20 cellular contexts compared by ENCODE assay signal in genomic region chr22:39651783-39652058, GRCh38.
DNase-seq lines count a peak whose midpoint lies in the region; ATAC-seq and TF ChIP-seq lines count a peak whose summit lies in the region.
"Had no signal": no experiment of that assay in that cellular context is flagged by ENCODE, and none has a peak within 500 bp of the region (broad histone marks: within the 10 kb centered on the region; RNA-seq: fewer than 3 reads in every experiment).

No MANE protein-coding gene starts in this region.

- H3K27ac ChIP-seq in right atrium auricular region: no peak overlapping the region
- H3K27ac ChIP-seq: 22Rv1 had no signal

- no peaks in the 10 kb centered on the region for H3K27me3 ChIP-seq in right atrium auricular region

- H3K4me1 Mint-ChIP-seq in T-helper 17 cell (peaks cover 11% of the 10 kb centered on the region), nephron progenitor cell (peaks cover 78% of the 10 kb centered on the region)

- DNase-seq in Right ventricle myocardium superior (peak; percentile 69), right atrium auricular region (ENCODE audit: low spot score) (no peak), T-helper 17 cell (no peak), fibroblast of the aortic adventitia (ENCODE audit: low read depth) (peak; percentile 13), nephron progenitor cell (no peak), NCI-H510A treated with DMSO at 0.1 percent for 48 hours (lab: John Stamatoyannopoulos, UW) (no peak), NCI-H1417 (lab: John Stamatoyannopoulos, UW) (no peak), mesenteric fat pad (ENCODE audit: low spot score) (no peak)
- DNase-seq: BE2C, DMS153, DND-41, KG1, MM.1S, NCI-H1694, NCI-H2029 treated with DMSO at 0.1 percent for 48 hours, NCI-H446 treated with DMSO at 0.1 percent for 48 hours, NCI-H526 treated with DMSO at 0.1 percent for 48 hours, RPMI8226, SHP77 treated with DMSO at 0.1 percent for 48 hours had no signal

- H3K4me1 ChIP-seq in right atrium auricular region: no peaks in the 10 kb centered on the region

- H3K9me3 ChIP-seq in right atrium auricular region (peaks cover 0 to 6% of the 10 kb centered on the region in 2 donors), T-helper 17 cell (ENCODE audit: control insufficient read depth, low read length, poor library complexity, severe bottlenecking) (no peaks in the 10 kb centered on the region)
- H3K9me3 ChIP-seq: BE2C had no signal

- intact Hi-C loops in Right ventricle myocardium superior (cut with DNase I): no loop called here

- no peak for TF ChIP-seq CTCF in right atrium auricular region (IDR thresholded peaks at IDR 0.05)
- TF ChIP-seq CTCF in fibroblast of the aortic adventitia (IDR thresholded peaks at IDR 0.05; ENCODE audit: insufficient read depth, low read length): no peak
- TF ChIP-seq CTCF in nephron progenitor cell (IDR thresholded peaks at IDR 0.05): no peak

- H3K27me3 Mint-ChIP-seq in T-helper 17 cell: no peaks in the 10 kb centered on the region
- H3K27me3 Mint-ChIP-seq in nephron progenitor cell (ENCODE audit: low read depth, poor library complexity): no peaks in the 10 kb centered on the region

- no peak overlapping the region for H3K4me3 Mint-ChIP-seq in T-helper 17 cell
- H3K4me3 Mint-ChIP-seq in nephron progenitor cell: peak overlapping the region; percentile 36

- no peaks in the 10 kb centered on the region for H3K36me3 Mint-ChIP-seq in T-helper 17 cell (ENCODE audit: low read depth)
- no peaks in the 10 kb centered on the region for H3K36me3 Mint-ChIP-seq in nephron progenitor cell (ENCODE audit: low read depth)

- H3K9me3 Mint-ChIP-seq in nephron progenitor cell: no peaks in the 10 kb centered on the region

- H3K36me3 ChIP-seq in right atrium auricular region: no peaks in the 10 kb centered on the region
- H3K36me3 ChIP-seq: BE2C had no signal

- H3K27ac Mint-ChIP-seq in T-helper 17 cell (peak overlapping the region; percentile 51), nephron progenitor cell (peak overlapping the region; percentile 42)

- H3K4me3 ChIP-seq in right atrium auricular region (no peak overlapping the region), fibroblast of the aortic adventitia (ENCODE audit: low read depth, low read length) (no peak overlapping the region)

- ATAC-seq in Right ventricle myocardium superior (ENCODE audit: poor library complexity) (peak; percentile 36), T-helper 17 cell (no peak)

Comparison
In these comparisons a context has a peak if more than half of its experiments do, and no peak if none do; other contexts are left out.
1. DNase-seq: peak in Right ventricle myocardium superior (single experiment) and fibroblast of the aortic adventitia (single experiment); none in right atrium auricular region (single experiment), T-helper 17 cell (0 of 3), nephron progenitor cell (single experiment), NCI-H510A treated with DMSO at 0.1 percent for 48 hours (single experiment), NCI-H1417 (0 of 3) and mesenteric fat pad (single experiment).